ENCODE assay signal across 1 cellular context in genomic region chr10:112775347-112775746, GRCh38.
TF ChIP-seq lines count a peak whose summit lies in the region.

No MANE protein-coding gene starts in this region.

TF ChIP-seq in SK-N-SH, 30 proteins besides CTCF, POLR2A, EP300 and RAD21 (continued from another document):
- TF ChIP-seq, protein P1, sequence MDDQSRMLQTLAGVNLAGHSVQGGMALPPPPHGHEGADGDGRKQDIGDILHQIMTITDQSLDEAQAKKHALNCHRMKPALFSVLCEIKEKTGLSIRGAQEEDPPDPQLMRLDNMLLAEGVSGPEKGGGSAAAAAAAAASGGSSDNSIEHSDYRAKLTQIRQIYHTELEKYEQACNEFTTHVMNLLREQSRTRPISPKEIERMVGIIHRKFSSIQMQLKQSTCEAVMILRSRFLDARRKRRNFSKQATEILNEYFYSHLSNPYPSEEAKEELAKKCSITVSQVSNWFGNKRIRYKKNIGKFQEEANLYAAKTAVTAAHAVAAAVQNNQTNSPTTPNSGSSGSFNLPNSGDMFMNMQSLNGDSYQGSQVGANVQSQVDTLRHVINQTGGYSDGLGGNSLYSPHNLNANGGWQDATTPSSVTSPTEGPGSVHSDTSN (IDR thresholded peaks at IDR 0.05) = no peak
- TF ChIP-seq TAF1 (IDR thresholded peaks at IDR 0.05; ENCODE audit: borderline replicate concordance, low read depth, low read length) (no peak), REST (IDR thresholded peaks at IDR 0.05; ENCODE audit: low read depth, low read length) (no peak), TEAD4 (IDR thresholded peaks at IDR 0.05; ENCODE audit: borderline replicate concordance, insufficient read depth) (no peak), ELF1 (IDR thresholded peaks at IDR 0.05) (no peak), USF1 (IDR thresholded peaks at IDR 0.05; ENCODE audit: borderline replicate concordance, low read depth) (no peak)
